In genomic region chr12:110277705-110278104, GRCh38 we compare ENCODE assay signal across 18 cellular contexts. TPM values are rescaled to one million over a fixed set of nuclear protein-coding genes. Genes with fewer than 3 reads are reported as not detected.
A peak's percentile ranks its signal among the peaks of the same experiment; 100 is the strongest.
DNase-seq lines count a peak whose midpoint lies in the region; ATAC-seq and TF ChIP-seq lines count a peak whose summit lies in the region.
"Had no signal": no experiment of that assay in that cellular context is flagged by ENCODE, and none has a peak within 500 bp of the region (broad histone marks: within the 10 kb centered on the region; RNA-seq: fewer than 3 reads in every experiment).

No MANE protein-coding gene starts in this region.

- H3K4me1 Mint-ChIP-seq in nephron progenitor cell = peaks cover 48% of the 10 kb centered on the region

- H3K4me3 Mint-ChIP-seq in nephron progenitor cell = peak overlapping the region; percentile 4

- H3K27me3 ChIP-seq in left ventricle myocardium inferior (ENCODE audit: low read depth) = no peaks in the 10 kb centered on the region
- no peaks in the 10 kb centered on the region for H3K27me3 ChIP-seq in testis
- no peaks in the 10 kb centered on the region for H3K27me3 ChIP-seq in effector memory CD4-positive, alpha-beta T cell (replicated peaks; ENCODE audit: control insufficient read depth, insufficient read depth, low read length, poor library complexity, severe bottlenecking)
- H3K27me3 ChIP-seq: BE2C had no signal

- no peak for ATAC-seq in left cardiac atrium
- no peak for ATAC-seq in GM21576 (IDR thresholded peaks at IDR 0.05; ENCODE audit: unreplicated experiment)

- no peak for DNase-seq in left ventricle myocardium inferior
- DNase-seq in left cardiac atrium = no peak
- no peak for DNase-seq in coronary artery (ENCODE audit: low spot score)
- DNase-seq in nephron progenitor cell = no peak
- peak; percentile 6 for DNase-seq in testis
- no peak for DNase-seq in effector memory CD4-positive, alpha-beta T cell
- no peak for DNase-seq in amygdala (lab: John Stamatoyannopoulos, UW)
- DNase-seq: BE2C, DMS53, GDM1, MV-4-11, NCI-H1105 treated with DMSO at 0.1 percent for 48 hours, NCI-H2081, NCI-H2171, NCI-H524 treated with DMSO at 0.1 percent for 48 hours, SHP77 treated with DMSO at 0.1 percent for 48 hours had no signal

- H3K27me3 Mint-ChIP-seq in nephron progenitor cell (ENCODE audit: low read depth, poor library complexity) = peaks cover 10% of the 10 kb centered on the region

- H3K9me3 ChIP-seq in left ventricle myocardium inferior (replicated peaks) (no peaks in the 10 kb centered on the region), testis (no peaks in the 10 kb centered on the region)
- H3K9me3 ChIP-seq in effector memory CD4-positive, alpha-beta T cell (ENCODE audit: control insufficient read depth, low read length) = no peaks in the 10 kb centered on the region
- H3K9me3 ChIP-seq: BE2C had no signal

- no peak for TF ChIP-seq POLR2A in testis (IDR thresholded peaks at IDR 0.05)

- intact Hi-C loops in left ventricle myocardium inferior (cut with micrococcal nuclease) = no loop called here
- intact Hi-C loops in left cardiac atrium (cut with DNase I) = no loop called here
- intact Hi-C loops in testis (cut with DNase I; ENCODE audit: low total_unique reads) = no loop called here

- no peaks in the 10 kb centered on the region for H3K9me3 Mint-ChIP-seq in nephron progenitor cell
- H3K9me3 Mint-ChIP-seq: IgD-negative memory B cell had no signal

- no peak for TF ChIP-seq CTCF in left ventricle myocardium inferior (IDR thresholded peaks at IDR 0.05; ENCODE audit: borderline replicate concordance)
- no peak for TF ChIP-seq CTCF in coronary artery (IDR thresholded peaks at IDR 0.05)
- TF ChIP-seq CTCF in nephron progenitor cell (IDR thresholded peaks at IDR 0.05) = no peak
- TF ChIP-seq CTCF in testis (IDR thresholded peaks at IDR 0.05) = no peak

- H3K4me3 ChIP-seq in left ventricle myocardium inferior (no peak overlapping the region), coronary artery (no peak overlapping the region), testis (no peak overlapping the region)
- no peak overlapping the region for H3K4me3 ChIP-seq in effector memory CD4-positive, alpha-beta T cell (ENCODE audit: insufficient read depth, low read depth, low read length, poor library complexity, severe bottlenecking)

- H3K4me1 ChIP-seq in left ventricle myocardium inferior (peaks cover 51% of the 10 kb centered on the region), testis (peaks cover 11% of the 10 kb centered on the region)
- peaks cover 10% of the 10 kb centered on the region for H3K4me1 ChIP-seq in effector memory CD4-positive, alpha-beta T cell (ENCODE audit: control insufficient read depth, insufficient read depth, low read length, poor library complexity, severe bottlenecking)

- H3K36me3 Mint-ChIP-seq in nephron progenitor cell (ENCODE audit: low read depth) = no peaks in the 10 kb centered on the region

- H3K27ac ChIP-seq in left ventricle myocardium inferior (replicated peaks) (peak overlapping the region; percentile 97), coronary artery (peak overlapping the region; percentile 16 to 45), testis (no peak overlapping the region)
- no peak overlapping the region for H3K27ac ChIP-seq in effector memory CD4-positive, alpha-beta T cell (ENCODE audit: insufficient read depth, low read length, poor library complexity, severe bottlenecking)

- H3K27ac Mint-ChIP-seq in nephron progenitor cell = no peak overlapping the region

- H3K36me3 ChIP-seq in left ventricle myocardium inferior = peaks cover 6% of the 10 kb centered on the region
- H3K36me3 ChIP-seq in testis (ENCODE audit: low read depth, missing control alignments) = no peaks in the 10 kb centered on the region
- H3K36me3 ChIP-seq in effector memory CD4-positive, alpha-beta T cell (ENCODE audit: control insufficient read depth, insufficient read depth, low read length) = no peaks in the 10 kb centered on the region

- WGBS in testis, 2 donors = 39 to 51% methylated on average over 1 of the region's 1 CpG

RNA-seq across cellular contexts. Expression of gene ATP2A2, which starts 3.3 kb away (rescaled TPM):
- total RNA-seq in left ventricle myocardium inferior (1,955 TPM), left cardiac atrium (1,000 to 10,000 TPM; 2,696 to 3,455 TPM), testis (100 to 1,000 TPM; 205 to 226 TPM)
- polyA plus RNA-seq in testis (ENCODE audit: insufficient read depth, low read depth, low replicate concordance) = 291 TPM

Comparison
In these comparisons a context has a peak if more than half of its experiments do, and no peak if none do; other contexts are left out.
1. H3K27ac ChIP-seq: peak in left ventricle myocardium inferior (single experiment) and coronary artery (2 of 2); none in testis (0 of 2) and effector memory CD4-positive, alpha-beta T cell (single experiment).